8 cellular contexts compared by ENCODE assay signal in the genomic region with DNA sequence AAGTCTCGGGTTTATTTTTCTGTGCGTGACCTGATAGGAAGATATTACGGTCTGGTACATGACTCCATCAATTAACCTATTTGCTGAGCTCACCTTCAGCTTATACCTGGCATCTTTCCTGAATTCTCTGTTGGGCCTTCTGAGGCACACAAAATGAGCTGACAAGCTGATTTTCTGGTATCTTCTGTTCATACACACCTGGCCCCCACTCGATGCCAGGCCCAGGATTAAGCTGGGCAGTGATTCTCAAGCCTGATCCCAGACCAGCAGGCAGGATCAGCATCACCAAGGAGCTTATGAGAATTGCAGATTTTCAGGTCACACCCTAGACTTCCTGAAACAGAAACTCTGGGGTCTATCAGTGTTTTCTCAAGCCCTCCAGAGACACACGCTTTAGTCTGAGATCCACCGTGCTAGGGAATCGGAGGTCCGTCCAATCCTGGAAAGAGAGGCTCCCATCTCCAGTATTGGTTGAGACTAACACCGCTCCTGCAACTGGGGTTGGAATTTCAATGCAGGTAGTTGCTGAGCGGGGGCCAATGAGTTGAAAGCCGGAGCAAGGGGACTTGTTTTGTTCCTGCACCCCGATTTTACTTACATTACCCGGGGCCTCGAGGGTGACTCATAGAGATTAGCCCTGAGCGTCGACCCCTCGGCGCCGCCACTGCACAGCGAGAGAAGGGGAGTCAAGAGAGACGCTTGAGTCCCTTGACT. TPM values are rescaled to one million over a fixed set of nuclear protein-coding genes. Genes with fewer than 3 reads are reported as not detected.
DNase-seq lines count a peak whose midpoint lies in the region; TF ChIP-seq lines count a peak whose summit lies in the region.

No MANE protein-coding gene starts in this region.

- no peaks in the 10 kb centered on the region for H3K27me3 Mint-ChIP-seq in activated naive CD4-positive, alpha-beta T cell treated with anti-CD3 and anti-CD28 coated beads for 36 hours (ENCODE audit: low read depth)

- peaks cover 20% of the 10 kb centered on the region for H3K36me3 Mint-ChIP-seq in activated naive CD4-positive, alpha-beta T cell treated with anti-CD3 and anti-CD28 coated beads for 36 hours (ENCODE audit: low read depth)

- peak overlapping the region; percentile 38 for H3K9ac ChIP-seq in parathyroid adenoma

- TF ChIP-seq CTCF in RWPE1 (conservative IDR thresholded peaks at IDR 0.05; ENCODE audit: low read depth): no peak
- no peak for TF ChIP-seq CTCF in fibroblast of mammary gland (conservative IDR thresholded peaks at IDR 0.05; ENCODE audit: control insufficient read depth, insufficient read depth, low read depth, low read length)
- TF ChIP-seq CTCF in parathyroid adenoma (IDR thresholded peaks at IDR 0.05): no peak

- CTCF ChIA-PET in activated naive CD4-positive, alpha-beta T cell treated with anti-CD3 and anti-CD28 coated beads for 36 hours (lab: Charles Lee): interaction anchor here (0.6 to 8.1 kb wide), 12 partner anchors 8 to 197 kb away, joined by 3 to 59 read pairs (median 3); partner anchors contain the start of genes RPL14 and ZNF620
- CTCF ChIA-PET in RWPE1 (lab: Yijun Ruan, JAX): interaction anchor here (0.5 to 1.1 kb wide), 2 partner anchors 15 to 1281 kb away, joined by 3 to 4 read pairs; no protein-coding TSS in a partner anchor

- POLR2A ChIA-PET in RWPE1 (lab: Yijun Ruan, JAX; ENCODE audit: low non-redundant PET): no interaction called here

- H3K9me3 Mint-ChIP-seq in activated naive CD4-positive, alpha-beta T cell treated with anti-CD3 and anti-CD28 coated beads for 36 hours: no peaks in the 10 kb centered on the region

- H3K4me1 ChIP-seq in parathyroid adenoma: peaks cover 9% of the 10 kb centered on the region

- H2AFZ ChIP-seq in parathyroid adenoma: peak overlapping the region; percentile 97

- H3K27ac ChIP-seq in RWPE1: peak overlapping the region; percentile 85
- H3K27ac ChIP-seq in parathyroid adenoma: peak overlapping the region; percentile 95

- no peaks in the 10 kb centered on the region for H3K36me3 ChIP-seq in parathyroid adenoma (ENCODE audit: control insufficient read depth, insufficient read depth, low read length)

- DNase-seq in activated naive CD4-positive, alpha-beta T cell treated with anti-CD3 and anti-CD28 coated beads for 36 hours: no peak
- no peak for DNase-seq in activated naive CD4-positive, alpha-beta T cell treated with Interleukin-2 at 50 U/mL for 16 hours
- DNase-seq in RWPE1 (ENCODE audit: low spot score) (no peak), fibroblast of mammary gland (ENCODE audit: low read depth) (no peak), DMS 273 treated with DMSO at 0.1 percent for 48 hours (lab: John Stamatoyannopoulos, UW) (no peak), NCI-H82 (lab: John Stamatoyannopoulos, UW) (no peak), DMS53 (lab: John Stamatoyannopoulos, UW) (no peak)

- peak overlapping the region; percentile 68 for H3K4me2 ChIP-seq in parathyroid adenoma (ENCODE audit: low read length)

- intact Hi-C loops in activated naive CD4-positive, alpha-beta T cell treated with anti-CD3 and anti-CD28 coated beads for 36 hours (cut with micrococcal nuclease): loop anchor here (1.0 to 2.0 kb wide), 8 partner anchors 28 to 1653 kb away; partner anchors contain the start of genes RPL14, RPSA, ULK4 and ZNF621

- H3K79me2 ChIP-seq in parathyroid adenoma: peaks cover 5% of the 10 kb centered on the region

- H3K27me3 ChIP-seq in parathyroid adenoma (ENCODE audit: control insufficient read depth, insufficient read depth, low read length): no peaks in the 10 kb centered on the region

- peaks cover 24% of the 10 kb centered on the region for H3K4me1 Mint-ChIP-seq in activated naive CD4-positive, alpha-beta T cell treated with anti-CD3 and anti-CD28 coated beads for 36 hours (ENCODE audit: low read depth)

- H3K9me3 ChIP-seq in parathyroid adenoma (ENCODE audit: control insufficient read depth, low read length): no peaks in the 10 kb centered on the region

- H3K4me3 ChIP-seq in fibroblast of mammary gland (ENCODE audit: control insufficient read depth, low read depth, low read length) (peak overlapping the region; percentile 63), parathyroid adenoma (ENCODE audit: low read depth, low read length) (peak overlapping the region; percentile 89)

- peak overlapping the region; percentile 98 for H3K27ac Mint-ChIP-seq in activated naive CD4-positive, alpha-beta T cell treated with anti-CD3 and anti-CD28 coated beads for 36 hours

- peak overlapping the region; percentile 99 for H3K4me3 Mint-ChIP-seq in activated naive CD4-positive, alpha-beta T cell treated with anti-CD3 and anti-CD28 coated beads for 36 hours

RNA-seq across cellular contexts. Expression of gene EIF1B, which starts 0.6 kb away (rescaled TPM):
- 10 to 100 TPM; 47.0 to 49.2 TPM for total RNA-seq in activated naive CD4-positive, alpha-beta T cell treated with anti-CD3 and anti-CD28 coated beads for 36 hours
